Comparison of ENCODE assay signal across 9 cellular contexts in genomic region chr13:95137096-95137495, GRCh38.
DNase-seq lines count a peak whose midpoint lies in the region; ATAC-seq and TF ChIP-seq lines count a peak whose summit lies in the region.
"Had no signal": no experiment of that assay in that cellular context is flagged by ENCODE, and none has a peak within 500 bp of the region (broad histone marks: within the 10 kb centered on the region; RNA-seq: fewer than 3 reads in every experiment).

No MANE protein-coding gene starts in this region.

- H3K27ac ChIP-seq in C4-2B: peak overlapping the region; percentile 14

- in situ Hi-C loops in astrocyte of the spinal cord (cut with HindIII; ENCODE audit: low sequenced_read_pairs): no loop called here

- TF ChIP-seq CTCF in C4-2B (conservative IDR thresholded peaks at IDR 0.05): no peak
- TF ChIP-seq CTCF in astrocyte of the spinal cord (IDR thresholded peaks at IDR 0.05; ENCODE audit: low read depth, low read length): no peak

- peak; percentile 66 for ATAC-seq in GM19328 (IDR thresholded peaks at IDR 0.05; ENCODE audit: unreplicated experiment)
- peak; percentile 85 for ATAC-seq in HG03095 (IDR thresholded peaks at IDR 0.05; ENCODE audit: unreplicated experiment)
- ATAC-seq in GM19397 (IDR thresholded peaks at IDR 0.05; ENCODE audit: unreplicated experiment): no peak

- peak; percentile 29 for DNase-seq in astrocyte of the spinal cord (ENCODE audit: low read depth, low spot score)
- no peak for DNase-seq in 8988T
- no peak for DNase-seq in NCI-H524 (lab: John Stamatoyannopoulos, UW)
- DNase-seq in NCI-H2081 (lab: John Stamatoyannopoulos, UW): no peak
- DNase-seq: CD8-positive, alpha-beta memory T cell had no signal

- H3K4me3 ChIP-seq in astrocyte of the spinal cord (ENCODE audit: low read depth, low read length): no peak overlapping the region
